ENCODE assay signal across 10 cellular contexts in the genomic region with DNA sequence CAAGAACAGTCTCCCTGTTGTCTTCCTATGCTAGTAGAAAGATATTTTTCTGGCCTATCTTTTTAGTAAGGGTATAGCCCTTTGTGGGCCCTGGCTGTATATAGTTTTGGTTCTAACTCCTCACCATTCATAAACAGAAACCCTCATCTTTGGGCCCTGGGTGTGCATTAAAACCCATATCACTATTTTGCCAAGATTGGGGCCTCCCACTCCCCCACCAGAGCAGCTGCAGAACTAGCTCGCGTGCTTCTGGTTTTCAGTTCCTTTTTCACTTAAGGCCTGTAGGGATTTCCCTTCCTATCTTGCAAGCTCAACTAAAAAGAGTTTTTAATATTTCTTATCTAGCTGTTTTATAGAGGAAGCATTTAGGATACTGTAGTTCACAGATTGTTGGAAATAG.
DNase-seq lines count a peak whose midpoint lies in the region; ATAC-seq, FAIRE-seq and TF ChIP-seq lines count a peak whose summit lies in the region.
"Had no signal": no experiment of that assay in that cellular context is flagged by ENCODE, and none has a peak within 500 bp of the region (broad histone marks: within the 10 kb centered on the region; RNA-seq: fewer than 3 reads in every experiment).

No MANE protein-coding gene starts in this region.

- peaks cover 53% of the 10 kb centered on the region for H3K36me3 Mint-ChIP-seq in chondrocyte (ENCODE audit: low read depth)
- H3K36me3 Mint-ChIP-seq in activated CD4-positive, alpha-beta T cell treated with anti-CD3 and anti-CD28 coated beads, Interleukin-2, amount 10 ng/mL, durations not matched to agents 7 days and 5 days (ENCODE audit: low read depth), result peaks cover 2% of the 10 kb centered on the region

- POLR2A ChIA-PET in activated CD4-positive, alpha-beta T cell treated with anti-CD3 and anti-CD28 coated beads, Interleukin-2, amount 10 ng/mL, durations not matched to agents 7 days and 5 days (lab: Charles Lee), result no interaction called here

- peaks cover 0 to 4% of the 10 kb centered on the region in 2 donors for H3K4me1 ChIP-seq in ascending aorta

- ATAC-seq in GM19467 (IDR thresholded peaks at IDR 0.05; ENCODE audit: unreplicated experiment) (peak; percentile 75), HG03378 (IDR thresholded peaks at IDR 0.05; ENCODE audit: unreplicated experiment) (peak; percentile 68)

- CTCF ChIA-PET in activated CD4-positive, alpha-beta T cell treated with anti-CD3 and anti-CD28 coated beads, Interleukin-2, amount 10 ng/mL, durations not matched to agents 7 days and 5 days (lab: Charles Lee), result interaction anchor here (0.6 kb wide), 1 partner anchor 250 kb away, joined by 3 read pairs; no protein-coding TSS in a partner anchor

- no peak overlapping the region for H3K4me3 ChIP-seq in ascending aorta
- H3K4me3 ChIP-seq: pancreas had no signal

- TF ChIP-seq CTCF in ascending aorta (IDR thresholded peaks at IDR 0.05), result no peak
- TF ChIP-seq CTCF in chondrocyte (IDR thresholded peaks at IDR 0.05), result no peak

- H3K27me3 Mint-ChIP-seq in chondrocyte (ENCODE audit: low read depth), result no peaks in the 10 kb centered on the region
- H3K27me3 Mint-ChIP-seq in activated CD4-positive, alpha-beta T cell treated with anti-CD3 and anti-CD28 coated beads, Interleukin-2, amount 10 ng/mL, durations not matched to agents 7 days and 5 days, result no peaks in the 10 kb centered on the region

- no peak for FAIRE-seq in GM12891 (lab: Jason Lieb, UNC)
- FAIRE-seq: endometrium, pancreas had no signal

- peaks cover 33% of the 10 kb centered on the region for H3K4me1 Mint-ChIP-seq in chondrocyte (ENCODE audit: low read depth)
- peaks cover 14% of the 10 kb centered on the region for H3K4me1 Mint-ChIP-seq in activated CD4-positive, alpha-beta T cell treated with anti-CD3 and anti-CD28 coated beads, Interleukin-2, amount 10 ng/mL, durations not matched to agents 7 days and 5 days

- no peaks in the 10 kb centered on the region for H3K9me3 Mint-ChIP-seq in chondrocyte (ENCODE audit: low read depth)
- H3K9me3 Mint-ChIP-seq in activated CD4-positive, alpha-beta T cell treated with anti-CD3 and anti-CD28 coated beads, Interleukin-2, amount 10 ng/mL, durations not matched to agents 7 days and 5 days, result no peaks in the 10 kb centered on the region

- H3K27ac ChIP-seq in ascending aorta, result peak overlapping the region; percentile 6 to 18
- H3K27ac ChIP-seq: pancreas had no signal

- H3K27me3 ChIP-seq in ascending aorta, result no peaks in the 10 kb centered on the region
- H3K27me3 ChIP-seq: pancreas had no signal

- no peak overlapping the region for H3K27ac Mint-ChIP-seq in chondrocyte (ENCODE audit: unreplicated experiment)
- no peak overlapping the region for H3K27ac Mint-ChIP-seq in activated CD4-positive, alpha-beta T cell treated with anti-CD3 and anti-CD28 coated beads, Interleukin-2, amount 10 ng/mL, durations not matched to agents 7 days and 5 days

- intact Hi-C loops in ascending aorta (cut with DNase I), result loop anchor here (10.0 kb wide), 1 partner anchor 436 kb away; a partner anchor contains a TSS

- peaks cover 4 to 40% of the 10 kb centered on the region in 2 donors for H3K36me3 ChIP-seq in ascending aorta
- H3K36me3 ChIP-seq: pancreas had no signal

- DNase-seq in GM12891 (ENCODE audit: insufficient read length, low spot score) (no peak), ascending aorta (ENCODE audit: low spot score in 2 of 2) (no peak), occipital lobe (lab: John Stamatoyannopoulos, UW) (no peak), chondrocyte (ENCODE audit: low spot score) (no peak), SW 1271 (lab: John Stamatoyannopoulos, UW) (no peak)
- no peak for DNase-seq in activated CD4-positive, alpha-beta T cell treated with anti-CD3 and anti-CD28 coated beads, Interleukin-2, amount 10 ng/mL, durations not matched to agents 7 days and 5 days

- TF ChIP-seq POLR2A in GM12891 (IDR thresholded peaks at IDR 0.05; ENCODE audit: low read depth, low read length), result no peak

- H3K4me3 Mint-ChIP-seq in chondrocyte (ENCODE audit: unreplicated experiment), result no peak overlapping the region
- no peak overlapping the region for H3K4me3 Mint-ChIP-seq in activated CD4-positive, alpha-beta T cell treated with anti-CD3 and anti-CD28 coated beads, Interleukin-2, amount 10 ng/mL, durations not matched to agents 7 days and 5 days

- H3K9me3 ChIP-seq in ascending aorta, result no peaks in the 10 kb centered on the region
- H3K9me3 ChIP-seq: pancreas had no signal

TF ChIP-seq in GM12891, 5 proteins besides CTCF, POLR2A, EP300 and RAD21:
- TF ChIP-seq PAX5 (IDR thresholded peaks at IDR 0.05; ENCODE audit: insufficient read depth, low read length, severe bottlenecking), result peak; percentile 32
- no peak for TF ChIP-seq TAF1 (IDR thresholded peaks at IDR 0.05; ENCODE audit: low read depth, low read length)
- TF ChIP-seq SPI1 (IDR thresholded peaks at IDR 0.05; ENCODE audit: low read depth, low read length), result peak; percentile 98
- TF ChIP-seq POU2F2 (IDR thresholded peaks at IDR 0.05; ENCODE audit: low read depth, low read length), result peak; percentile 78; the same call in 1 of the 2 replicates
- 0 out of 2 replicates have a peak, but pooled peaks have one; percentile 34 for TF ChIP-seq POLR2AphosphoS5 (IDR thresholded peaks at IDR 0.05; ENCODE audit: low read depth, low read length)
